22 cellular contexts compared by ENCODE assay signal in the genomic region with DNA sequence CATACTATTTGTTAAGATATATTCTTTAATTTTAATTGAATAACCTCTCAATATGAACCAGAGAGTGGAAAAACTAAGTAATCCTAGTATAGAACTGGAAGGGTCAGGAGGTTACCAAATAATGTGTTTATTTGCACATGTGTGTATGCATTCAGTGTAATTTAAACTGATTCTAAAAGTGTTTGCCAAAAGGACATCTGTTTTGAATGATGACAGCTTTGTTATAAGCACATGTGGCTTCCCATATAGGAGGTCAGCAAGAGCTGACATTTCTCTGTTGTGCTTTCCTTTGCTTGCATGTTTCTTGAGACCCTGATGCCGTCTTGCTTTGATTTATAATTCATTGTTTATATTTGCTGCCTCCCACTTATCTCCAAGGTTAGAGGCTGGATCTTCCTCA.
DNase-seq lines count a peak whose midpoint lies in the region; ATAC-seq and TF ChIP-seq lines count a peak whose summit lies in the region.
"Had no signal": no experiment of that assay in that cellular context is flagged by ENCODE, and none has a peak within 500 bp of the region (broad histone marks: within the 10 kb centered on the region; RNA-seq: fewer than 3 reads in every experiment).

No MANE protein-coding gene starts in this region.

- no peak for ATAC-seq in SK-N-SH treated with all-trans-retinoic acid at 6 μM for 48 hours
- ATAC-seq in GM18505 (IDR thresholded peaks at IDR 0.05; ENCODE audit: unreplicated experiment) = no peak
- ATAC-seq: A549; CD8-positive, alpha-beta T cell; HepG2 had no signal

- peak; percentile 55 for DNase-seq in NCI-H2227 treated with DMSO at 0.1 percent for 48 hours (lab: John Stamatoyannopoulos, UW)
- peak; percentile 79 for DNase-seq in NCI-H748 treated with DMSO at 0.1 percent for 48 hours (lab: John Stamatoyannopoulos, UW)
- DNase-seq in fibroblast of peridontal ligament (ENCODE audit: extremely low read depth) = peak; percentile 33
- DNase-seq in effector CD8-positive, alpha-beta T cell (lab: John Stamatoyannopoulos, UW) = no peak
- no peak for DNase-seq in activated T-cell treated with anti-CD3 and anti-CD28 coated beads, Interleukin-2, amount 50 U/mL, for 48 hours
- DNase-seq: C1 segment of cervical spinal cord; Caco-2; CD8-positive, alpha-beta T cell; Kasumi-1; NCI-H1092 treated with DMSO at 0.1 percent for 48 hours; NCI-H1436; NCI-H187 treated with DMSO at 0.1 percent for 48 hours; NCI-H226; NCI-H510A; NCI-H82; RPMI8226; SHP77; SW 1271 had no signal

- no peak for TF ChIP-seq POLR2A in GM18505 (IDR thresholded peaks at IDR 0.05; ENCODE audit: borderline replicate concordance, extremely low read depth, insufficient read depth, insufficient read length)

TF ChIP-seq in SK-N-SH treated with all-trans-retinoic acid at 6 μM for 48 hours, 23 proteins besides CTCF, POLR2A, EP300 and RAD21:
- no peak for TF ChIP-seq ZC3H10 (CRISPR knock-in tag; IDR thresholded peaks at IDR 0.05)
- TF ChIP-seq TCF4 (CRISPR knock-in tag; IDR thresholded peaks at IDR 0.05; ENCODE audit: borderline replicate concordance) = peak; percentile 58; the same call in 1 of the 2 replicates

Comparison
In these comparisons a context has a peak if more than half of its experiments do, and no peak if none do; other contexts are left out.
1. DNase-seq: peak in NCI-H2227 treated with DMSO at 0.1 percent for 48 hours (single experiment), NCI-H748 treated with DMSO at 0.1 percent for 48 hours (single experiment) and fibroblast of peridontal ligament (single experiment); none in effector CD8-positive, alpha-beta T cell (single experiment) and activated T-cell treated with anti-CD3 and anti-CD28 coated beads, Interleukin-2, amount 50 U/mL, for 48 hours (0 of 2).